In genomic region chr19:13958043-13958442, GRCh38 we compare ENCODE assay signal across 22 cellular contexts. TPM values are rescaled to one million over a fixed set of nuclear protein-coding genes. Genes with fewer than 3 reads are reported as not detected.
"Had no signal": no experiment of that assay in that cellular context is flagged by ENCODE, and none has a peak within 500 bp of the region (broad histone marks: within the 10 kb centered on the region; RNA-seq: fewer than 3 reads in every experiment).

No MANE protein-coding gene starts in this region.

- H3K27ac Mint-ChIP-seq: activated T-cell treated with anti-CD3 and anti-CD28 coated beads, Interleukin-2, amount 50 U/mL, for 72 hours; memory B cell; neural progenitor cell; T-helper 1 cell treated with Interleukin-12 subunit alpha and Interleukin-12 subunit beta and Interleukin-4 antibody, amounts not matched to agents 30 μg/mL and 1 μg/mL, for 36 hours had no signal

- H3K36me3 ChIP-seq: neural progenitor cell, ovary had no signal

- H3K27me3 Mint-ChIP-seq: memory B cell had no signal

- H3K27me3 ChIP-seq: adrenal gland, breast epithelium, heart right ventricle, ovary, right lobe of liver, tibial nerve, vagina had no signal

- DNase-seq: activated CD4-positive, alpha-beta T cell treated with anti-CD3 and anti-CD28 coated beads for 48 hours; activated CD4-positive, CD25-positive, alpha-beta regulatory T cell; activated CD8-positive, alpha-beta memory T cell treated with anti-CD3 and anti-CD28 coated beads, Interleukin-2, amount 50 U/mL, for 4 hours; activated effector memory CD4-positive, alpha-beta T cell treated with anti-CD3 and anti-CD28 coated beads, Interleukin-2, amount 50 U/mL, for 16 hours; activated naive CD4-positive, alpha-beta T cell treated with anti-CD3 and anti-CD28 coated beads, Interleukin-2, amount 50 U/mL, for 16 hours; activated T-cell treated with anti-CD3 and anti-CD28 coated beads, Interleukin-2, amount 50 U/mL, for 72 hours; adrenal gland; heart right ventricle; immature natural killer cell; ovary; right lobe of liver; stimulated activated naive CD8-positive, alpha-beta T cell treated with anti-CD3 and anti-CD28 coated beads, Interleukin-15, Interleukin-2, amounts not matched to agents 100 U/mL and 50 U/mL, for 24 hours; substantia nigra had no signal

- H3K9me3 Mint-ChIP-seq: activated T-cell treated with anti-CD3 and anti-CD28 coated beads, Interleukin-2, amount 50 U/mL, for 72 hours; immature natural killer cell; memory B cell; neural progenitor cell; T-helper 1 cell treated with Interleukin-12 subunit alpha and Interleukin-12 subunit beta and Interleukin-4 antibody, amounts not matched to agents 30 μg/mL and 1 μg/mL, for 36 hours had no signal

- H3K27ac ChIP-seq: adrenal gland, breast epithelium, coronary artery, neural progenitor cell, ovary, right lobe of liver, tibial nerve, vagina had no signal

- ATAC-seq: activated T-cell treated with anti-CD3 and anti-CD28 coated beads, Interleukin-2, amount 50 U/mL, for 72 hours; heart right ventricle; right lobe of liver; stimulated activated naive CD8-positive, alpha-beta T cell treated with anti-CD3 and anti-CD28 coated beads, Interleukin-15, Interleukin-2, amounts not matched to agents 100 U/mL and 50 U/mL, for 24 hours had no signal

- H3K4me3 Mint-ChIP-seq: activated T-cell treated with anti-CD3 and anti-CD28 coated beads, Interleukin-2, amount 50 U/mL, for 72 hours; immature natural killer cell; memory B cell; neural progenitor cell; T-helper 1 cell treated with Interleukin-12 subunit alpha and Interleukin-12 subunit beta and Interleukin-4 antibody, amounts not matched to agents 30 μg/mL and 1 μg/mL, for 36 hours had no signal

- H3K9me3 ChIP-seq: adrenal gland, breast epithelium, heart right ventricle, ovary, right lobe of liver, tibial nerve, vagina had no signal

- H3K4me3 ChIP-seq: adrenal gland, breast epithelium, coronary artery, heart right ventricle, neural progenitor cell, ovary, right lobe of liver, tibial nerve, vagina had no signal

RNA-seq across cellular contexts. Expression of gene PODNL1, which starts 19.8 kb away (rescaled TPM):
- total RNA-seq: liver, mononuclear cell had no signal
- polyA plus RNA-seq: immature natural killer cell had no signal
